In genomic region chr19:18058208-18059009, GRCh38 we compare ENCODE assay signal across 8 cellular contexts. TPM values are rescaled to one million over a fixed set of nuclear protein-coding genes. Genes with fewer than 3 reads are reported as not detected.
A peak's percentile ranks its signal among the peaks of the same experiment; 100 is the strongest.
DNase-seq lines count a peak whose midpoint lies in the region; FAIRE-seq and TF ChIP-seq lines count a peak whose summit lies in the region.

No MANE protein-coding gene starts in this region.

- H2AFZ ChIP-seq in neural progenitor cell (replicated peaks), result peak overlapping the region; percentile 84

- H3K4me1 Mint-ChIP-seq in neural progenitor cell, result peaks cover 13% of the 10 kb centered on the region
- H3K4me1 Mint-ChIP-seq in stimulated activated naive CD8-positive, alpha-beta T cell treated with anti-CD3 and anti-CD28 coated beads, Interleukin-15, Interleukin-2, amounts not matched to agents 100 ng/mL and 50 ng/mL, for 24 hours (ENCODE audit: low read depth), result peaks cover 15% of the 10 kb centered on the region

- TF ChIP-seq CTCF in neural progenitor cell (IDR thresholded peaks at IDR 0.05), result peak; percentile 98

- no peaks in the 10 kb centered on the region for H3K36me3 ChIP-seq in neural progenitor cell

- H3F3A ChIP-seq in neural progenitor cell (ENCODE audit: low read depth), result peaks cover 12% of the 10 kb centered on the region

- H3K27ac ChIP-seq in neural progenitor cell, result no peak overlapping the region

- no peaks in the 10 kb centered on the region for H3K79me2 ChIP-seq in neural progenitor cell (ENCODE audit: low read depth)

- peak overlapping the region; percentile 72 for H3K27ac Mint-ChIP-seq in neural progenitor cell
- peak overlapping the region; percentile 31 for H3K27ac Mint-ChIP-seq in stimulated activated naive CD8-positive, alpha-beta T cell treated with anti-CD3 and anti-CD28 coated beads, Interleukin-15, Interleukin-2, amounts not matched to agents 100 ng/mL and 50 ng/mL, for 24 hours

- peak overlapping the region; percentile 75 for H3K4me3 Mint-ChIP-seq in neural progenitor cell
- no peak overlapping the region for H3K4me3 Mint-ChIP-seq in stimulated activated naive CD8-positive, alpha-beta T cell treated with anti-CD3 and anti-CD28 coated beads, Interleukin-15, Interleukin-2, amounts not matched to agents 100 ng/mL and 50 ng/mL, for 24 hours

- peak; percentile 51 for FAIRE-seq in G401.6 (lab: Jason Lieb, UNC)

- peak overlapping the region; percentile 41 for H3K4me3 ChIP-seq in neural progenitor cell

- no peaks in the 10 kb centered on the region for H3K4me1 ChIP-seq in neural progenitor cell

- DNase-seq in Kasumi-1 (lab: John Stamatoyannopoulos, UW) (peak; percentile 91 to 93), SHP77 treated with DMSO at 0.1 percent for 48 hours (lab: John Stamatoyannopoulos, UW) (peak; percentile 45), activated gamma-delta T cell (lab: John Stamatoyannopoulos, UW) (peak; percentile 57), foreskin melanocyte (peak; percentile 59), neural progenitor cell (ENCODE audit: low spot score) (peak; percentile 90), cortex of kidney (lab: John Stamatoyannopoulos, UW) (no peak)

- no peaks in the 10 kb centered on the region for H4K20me1 ChIP-seq in neural progenitor cell (ENCODE audit: low read depth)

- no peaks in the 10 kb centered on the region for H3K9me3 Mint-ChIP-seq in neural progenitor cell
- H3K9me3 Mint-ChIP-seq in stimulated activated naive CD8-positive, alpha-beta T cell treated with anti-CD3 and anti-CD28 coated beads, Interleukin-15, Interleukin-2, amounts not matched to agents 100 ng/mL and 50 ng/mL, for 24 hours, result no peaks in the 10 kb centered on the region

- H3K27me3 Mint-ChIP-seq in neural progenitor cell (ENCODE audit: insufficient read depth, low read depth), result peaks cover 7% of the 10 kb centered on the region
- H3K27me3 Mint-ChIP-seq in stimulated activated naive CD8-positive, alpha-beta T cell treated with anti-CD3 and anti-CD28 coated beads, Interleukin-15, Interleukin-2, amounts not matched to agents 100 ng/mL and 50 ng/mL, for 24 hours, result no peaks in the 10 kb centered on the region

- peak overlapping the region; percentile 81 for H3K4me2 ChIP-seq in neural progenitor cell

- no peaks in the 10 kb centered on the region for H3K36me3 Mint-ChIP-seq in neural progenitor cell
- H3K36me3 Mint-ChIP-seq in stimulated activated naive CD8-positive, alpha-beta T cell treated with anti-CD3 and anti-CD28 coated beads, Interleukin-15, Interleukin-2, amounts not matched to agents 100 ng/mL and 50 ng/mL, for 24 hours (ENCODE audit: low read depth), result peaks cover 3% of the 10 kb centered on the region

- no peaks in the 10 kb centered on the region for H3K9me3 ChIP-seq in neural progenitor cell (ENCODE audit: low read depth)

- H3K27me3 ChIP-seq in neural progenitor cell, result no peaks in the 10 kb centered on the region

- no peak overlapping the region for H3K9ac ChIP-seq in neural progenitor cell

RNA-seq across cellular contexts. Expression of gene IL12RB1, which starts 28.3 kb away (rescaled TPM):
- not detected in 2 replicates for total RNA-seq in neural progenitor cell (ENCODE audit: low replicate concordance)

RNA-seq across cellular contexts. Expression of gene MAST3, which starts 39.2 kb away (rescaled TPM):
- 2.1 and 5.1 TPM in 2 replicates for total RNA-seq in neural progenitor cell (ENCODE audit: low replicate concordance)

RNA-seq across cellular contexts. Expression of gene ARRDC2, which starts 50.4 kb away (rescaled TPM):
- 4.7 and 14.4 TPM in 2 replicates for total RNA-seq in neural progenitor cell (ENCODE audit: low replicate concordance)
